9 cellular contexts compared by ENCODE assay signal in genomic region chr1:82565146-82565545, GRCh38.
DNase-seq lines count a peak whose midpoint lies in the region; ATAC-seq and TF ChIP-seq lines count a peak whose summit lies in the region.
"Had no signal": no experiment of that assay in that cellular context is flagged by ENCODE, and none has a peak within 500 bp of the region (broad histone marks: within the 10 kb centered on the region; RNA-seq: fewer than 3 reads in every experiment).

No MANE protein-coding gene starts in this region.

- ATAC-seq in HG03378 (IDR thresholded peaks at IDR 0.05; ENCODE audit: unreplicated experiment) (no peak), GM18519 (IDR thresholded peaks at IDR 0.05; ENCODE audit: low FRiP score, unreplicated experiment) (no peak)

- in situ Hi-C loops in astrocyte of the cerebellum (cut with HindIII; ENCODE audit: low sequenced_read_pairs) = no loop called here

- DNase-seq in HS-5 (ENCODE audit: low read depth) (peak; percentile 81), astrocyte of the cerebellum (ENCODE audit: low read depth) (peak; percentile 56), iPS DF 19.7 (ENCODE audit: low read depth, low spot score) (peak; percentile 17), stromal cell of bone marrow (ENCODE audit: low read depth) (peak; percentile 47), 8988T (no peak), NCI-H510A (lab: John Stamatoyannopoulos, UW) (no peak)
- DNase-seq: nephron progenitor cell had no signal

- no peak overlapping the region for H3K4me3 ChIP-seq in astrocyte of the cerebellum (ENCODE audit: low read depth, low read length)

- TF ChIP-seq CTCF in astrocyte of the cerebellum (IDR thresholded peaks at IDR 0.05; ENCODE audit: low read depth, low read length, missing control alignments) = peak; percentile 37

Comparison
In these comparisons a context has a peak if more than half of its experiments do, and no peak if none do; other contexts are left out.
1. DNase-seq: peak in HS-5 (single experiment), astrocyte of the cerebellum (single experiment), iPS DF 19.7 (single experiment) and stromal cell of bone marrow (single experiment); none in 8988T (single experiment) and NCI-H510A (single experiment).